In the genomic region with DNA sequence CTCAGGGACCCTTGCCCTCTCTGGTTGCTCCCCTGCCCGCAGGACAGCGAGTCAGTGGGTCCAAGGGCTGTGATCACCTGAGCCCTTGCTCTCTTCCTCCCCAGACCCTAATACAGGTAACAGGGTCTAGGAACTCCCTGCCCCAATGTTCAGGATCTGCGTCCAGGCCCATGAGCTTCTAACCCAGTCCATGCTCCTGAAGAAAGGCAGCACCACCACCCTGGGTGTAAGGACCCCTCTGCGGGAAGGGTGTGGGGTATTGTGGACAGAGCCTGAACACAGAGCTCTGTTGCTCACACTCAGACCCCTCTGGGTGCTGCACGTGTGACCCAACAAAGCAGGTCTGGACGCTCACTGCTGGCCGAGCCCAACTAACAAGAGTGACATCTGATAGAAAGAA, we compare ENCODE assay signal across 32 cellular contexts.
"Had no signal": no experiment of that assay in that cellular context is flagged by ENCODE, and none has a peak within 500 bp of the region (broad histone marks: within the 10 kb centered on the region; RNA-seq: fewer than 3 reads in every experiment).

No MANE protein-coding gene starts in this region.

- H3K4me3 ChIP-seq: adrenal gland, body of pancreas, breast epithelium had no signal

- DNase-seq: activated B cell treated with CpG ODN at 0.5 μM for 24 hours; activated CD4-positive, alpha-beta memory T cell treated with anti-CD3 and anti-CD28 coated beads for 36 hours; activated CD4-positive, alpha-beta T cell treated with anti-CD3 and anti-CD28 coated beads for 4 hours; activated CD4-positive, alpha-beta T cell treated with anti-CD3 and anti-CD28 coated beads, Interleukin-2, amount 10 ng/mL, durations not matched to agents 24 days and 14 days; activated CD4-positive, alpha-beta T cell treated with anti-CD3 and anti-CD28 coated beads, Interleukin-2, amount 50 U/mL, for 1 hour; activated CD4-positive, alpha-beta T cell treated with anti-CD3 and anti-CD28 coated beads, Interleukin-2, amount 50 U/mL, for 4 hours; activated CD4-positive, CD25-positive, alpha-beta regulatory T cell treated with anti-CD3 and anti-CD28 coated beads, Interleukin-2, amount 50 U/mL, for 72 hours; activated CD8-positive, alpha-beta memory T cell treated with anti-CD3 and anti-CD28 coated beads, Interleukin-2, amount 10 ng/mL, durations not matched to agents 7 days and 5 days; activated CD8-positive, alpha-beta T cell treated with anti-CD3 and anti-CD28 coated beads for 36 hours; activated effector memory CD4-positive, alpha-beta T cell treated with anti-CD3 and anti-CD28 coated beads, Interleukin-2, amount 50 U/mL, for 16 hours; activated gamma-delta T cell treated with Interleukin-2 at 50 U/mL for 16 hours; activated naive CD4-positive, alpha-beta T cell; activated naive CD4-positive, alpha-beta T cell treated with anti-CD3 and anti-CD28 coated beads for 36 hours; activated naive CD4-positive, alpha-beta T cell treated with anti-CD3 and anti-CD28 coated beads, Interleukin-2, amount 50 U/mL, for 16 hours; activated naive CD8-positive, alpha-beta T cell treated with anti-CD3 and anti-CD28 coated beads for 36 hours; activated T-cell treated with anti-CD3 and anti-CD28 coated beads for 4 hours; activated T-cell treated with anti-CD3 and anti-CD28 coated beads, Interleukin-2, amount 50 U/mL, for 1 hour; activated T-cell treated with anti-CD3 and anti-CD28 coated beads, Interleukin-2, amount 50 U/mL, for 4 hours; activated T-cell treated with anti-CD3 and anti-CD28 coated beads, Interleukin-2, amount 50 U/mL, for 72 hours; adrenal gland; amniotic stem cell; aorta; body of pancreas; brain microvascular endothelial cell; central memory CD4-positive, alpha-beta T cell; T-cell; T-helper 2 cell; T-helper 9 cell had no signal

- ATAC-seq: activated CD8-positive, alpha-beta memory T cell treated with anti-CD3 and anti-CD28 coated beads, Interleukin-2, amount 10 ng/mL, durations not matched to agents 7 days and 5 days; activated CD8-positive, alpha-beta T cell treated with anti-CD3 and anti-CD28 coated beads for 36 hours; activated naive CD4-positive, alpha-beta T cell treated with anti-CD3 and anti-CD28 coated beads, Interleukin-2, amount 50 U/mL, for 72 hours; activated T-cell treated with anti-CD3 and anti-CD28 coated beads, Interleukin-2, amount 50 U/mL, for 4 hours; activated T-cell treated with anti-CD3 and anti-CD28 coated beads, Interleukin-2, amount 50 U/mL, for 72 hours; activated T-helper 17 cell treated with anti-CD3 and anti-CD28 coated beads, Interleukin-2, amount 50 U/mL, for 72 hours; body of pancreas; T-cell had no signal

- H3K4me1 ChIP-seq: body of pancreas, breast epithelium had no signal

- H3K27me3 ChIP-seq: adrenal gland, body of pancreas, brain microvascular endothelial cell, breast epithelium had no signal

- H3K36me3 ChIP-seq: adrenal gland, brain microvascular endothelial cell, breast epithelium had no signal

- H3K27ac ChIP-seq: adrenal gland, body of pancreas, brain microvascular endothelial cell, breast epithelium, VCaP had no signal

- H3K9me3 ChIP-seq: adrenal gland, body of pancreas, breast epithelium had no signal
